ENCODE assay signal across 8 cellular contexts in the genomic region with DNA sequence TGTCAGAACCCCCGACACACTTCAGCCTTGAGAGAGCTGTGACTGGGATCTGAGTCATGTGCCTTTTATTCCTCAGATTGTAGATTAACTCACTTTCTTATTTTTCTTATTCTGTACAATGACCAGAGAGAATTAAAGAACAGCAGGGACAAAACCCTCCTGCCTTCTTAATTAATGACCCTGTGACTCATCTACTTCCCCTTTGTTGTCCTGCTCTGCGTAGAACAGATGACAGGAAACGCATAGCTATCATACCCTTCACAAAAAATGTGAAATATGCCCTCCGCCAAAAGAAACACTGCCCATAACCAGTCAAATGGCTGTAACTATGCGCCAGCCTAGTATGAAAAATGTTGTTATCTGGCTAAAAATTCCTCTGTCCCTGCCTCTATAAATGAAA. TPM values are rescaled to one million over a fixed set of nuclear protein-coding genes. Genes with fewer than 3 reads are reported as not detected.
DNase-seq lines count a peak whose midpoint lies in the region; ATAC-seq and TF ChIP-seq lines count a peak whose summit lies in the region.

No MANE protein-coding gene starts in this region.

- intact Hi-C loops in ascending aorta (cut with DNase I): loop anchor here (5.0 to 10.0 kb wide), 2 partner anchors 71 to 174 kb away; no protein-coding TSS in a partner anchor

- no peaks in the 10 kb centered on the region for H3K9me3 ChIP-seq in ascending aorta

- TF ChIP-seq CTCF in ascending aorta (IDR thresholded peaks at IDR 0.05): no peak

- H3K36me3 ChIP-seq in ascending aorta: no peaks in the 10 kb centered on the region

- H3K4me3 ChIP-seq in ascending aorta: peak overlapping the region in 1 of 2 donors; percentile 29

- peak overlapping the region; percentile 63 to 77 for H3K27ac ChIP-seq in ascending aorta

- no peaks in the 10 kb centered on the region for H3K27me3 ChIP-seq in ascending aorta

- DNase-seq in AG08396 (ENCODE audit: low spot score) (peak; percentile 90), KG1 (lab: John Stamatoyannopoulos, UW) (peak; percentile 59), ascending aorta (ENCODE audit: low spot score in 2 of 2) (no peak), kidney tubule cell (ENCODE audit: low spot score) (peak; percentile 100), NCI-H345 (lab: John Stamatoyannopoulos, UW) (no peak)
- no peak for DNase-seq in activated CD4-positive, alpha-beta T cell treated with anti-CD3 and anti-CD28 coated beads, Interleukin-2, amount 50 U/mL, for 4 hours

- ATAC-seq in HG02840 (IDR thresholded peaks at IDR 0.05; ENCODE audit: low FRiP score, unreplicated experiment) (no peak), HG02763 (IDR thresholded peaks at IDR 0.05; ENCODE audit: unreplicated experiment) (no peak)

- peaks cover 0 to 23% of the 10 kb centered on the region in 2 donors for H3K4me1 ChIP-seq in ascending aorta

RNA-seq across cellular contexts. Expression of a gene that starts 9.1 kb away (rescaled TPM):
- total RNA-seq in ascending aorta: 0.21 TPM

Comparison
In these comparisons a context has a peak if more than half of its experiments do, and no peak if none do; other contexts are left out.
1. DNase-seq: peak in AG08396 (single experiment), KG1 (single experiment) and kidney tubule cell (single experiment); none in ascending aorta (0 of 2), activated CD4-positive, alpha-beta T cell treated with anti-CD3 and anti-CD28 coated beads, Interleukin-2, amount 50 U/mL, for 4 hours (0 of 2) and NCI-H345 (single experiment).